ENCODE assay signal across 13 cellular contexts in genomic region chr1:212450331-212450881, GRCh38. TPM values are rescaled to one million over a fixed set of nuclear protein-coding genes. Genes with fewer than 3 reads are reported as not detected.
DNase-seq lines count a peak whose midpoint lies in the region; ATAC-seq, FAIRE-seq and TF ChIP-seq lines count a peak whose summit lies in the region.
"Had no signal": no experiment of that assay in that cellular context is flagged by ENCODE, and none has a peak within 500 bp of the region (broad histone marks: within the 10 kb centered on the region; RNA-seq: fewer than 3 reads in every experiment).

No MANE protein-coding gene starts in this region.

- no CpG with 5 or more reads among the region's 4 CpGs for WGBS in trophoblast cell (ENCODE audit: extremely low coverage, insufficient coverage, insufficient read length)

- no peak overlapping the region for H2AFZ ChIP-seq in trophoblast cell (ENCODE audit: insufficient read depth, low read length, poor library complexity)

- H3K79me2 ChIP-seq in trophoblast cell (ENCODE audit: control insufficient read depth, insufficient read depth, low read length, poor library complexity): no peaks in the 10 kb centered on the region

- H3K27me3 ChIP-seq in dorsolateral prefrontal cortex (no peaks in the 10 kb centered on the region), trophoblast cell (ENCODE audit: insufficient read depth, low read length) (no peaks in the 10 kb centered on the region)

- no peak overlapping the region for H3K14ac ChIP-seq in trophoblast cell (ENCODE audit: low read length)

- H3K4me3 ChIP-seq in dorsolateral prefrontal cortex (no peak overlapping the region), trophoblast cell (ENCODE audit: low read depth, low read length) (no peak overlapping the region)

- ATAC-seq in GM19324 (IDR thresholded peaks at IDR 0.05; ENCODE audit: low FRiP score, unreplicated experiment) (no peak), left colon (no peak)
- ATAC-seq: activated T-cell treated with anti-CD3 and anti-CD28 coated beads, Interleukin-2, amount 50 U/mL, for 72 hours had no signal

- no peak overlapping the region for H2BK120ac ChIP-seq in trophoblast cell (ENCODE audit: insufficient read depth, low read length, poor library complexity)

- no peak overlapping the region for H2BK5ac ChIP-seq in trophoblast cell (ENCODE audit: low read depth, low read length, poor library complexity)

- H3K36me3 ChIP-seq in trophoblast cell (ENCODE audit: control insufficient read depth in 1 of 2, insufficient read depth in 2 of 2, low read length in 2 of 2): no peaks in the 10 kb centered on the region

- H4K8ac ChIP-seq in trophoblast cell (ENCODE audit: low read depth, low read length): no peak overlapping the region

- H3K4me1 ChIP-seq in trophoblast cell (ENCODE audit: control insufficient read depth in 1 of 2, insufficient read depth in 2 of 2, low read length in 2 of 2): no peaks in the 10 kb centered on the region

- H3K9me3 ChIP-seq in trophoblast cell (ENCODE audit: insufficient read depth, low read depth, low read length): peaks cover 2% of the 10 kb centered on the region

- H4K12ac ChIP-seq in trophoblast cell (ENCODE audit: low read depth, low read length): no peak overlapping the region

- H4K91ac ChIP-seq in trophoblast cell (ENCODE audit: low read depth, low read length): no peak overlapping the region

- H2BK12ac ChIP-seq in trophoblast cell (ENCODE audit: low read length): no peak overlapping the region

- H3K27ac ChIP-seq in dorsolateral prefrontal cortex: peak overlapping the region; percentile 3 to 89 (median 78)
- H3K27ac ChIP-seq in trophoblast cell (ENCODE audit: low read depth, low read length): no peak overlapping the region

- intact Hi-C loops in dorsolateral prefrontal cortex (cut with DNase I): loop anchor here (5.0 to 10.0 kb wide), 3 partner anchors 38 to 766 kb away; partner anchors contain the start of gene PACC1 (in 1 of the 2)
- intact Hi-C loops in left colon (cut with DNase I, micrococcal nuclease): loop anchor here (10.0 kb wide), 2 partner anchors 76 to 396 kb away; no protein-coding TSS in a partner anchor

- peak overlapping the region; percentile 33 for H3K9ac ChIP-seq in trophoblast cell (ENCODE audit: low read length)

- H3K4me2 ChIP-seq in trophoblast cell (ENCODE audit: low read length): no peak overlapping the region

- peak; percentile 89 for FAIRE-seq in D721Med (lab: Jason Lieb, UNC)

- no peak overlapping the region for H3K4ac ChIP-seq in trophoblast cell (ENCODE audit: low read depth, low read length)

- H2AK5ac ChIP-seq in trophoblast cell (ENCODE audit: low read length): no peak overlapping the region

- no peak for TF ChIP-seq CTCF in D721Med (IDR thresholded peaks at IDR 0.05; ENCODE audit: insufficient read depth, missing control alignments)
- no peak for TF ChIP-seq CTCF in dorsolateral prefrontal cortex (IDR thresholded peaks at IDR 0.05 in 54 of 56, conservative IDR thresholded peaks at IDR 0.05 in 2 of 56; ENCODE audit: low read depth in 1 of 56, partially characterized antibody in 56 of 56)

- H3K18ac ChIP-seq in trophoblast cell (ENCODE audit: low read length): no peak overlapping the region

- no peak overlapping the region for H3K23ac ChIP-seq in trophoblast cell (ENCODE audit: low read length)

- H3K79me1 ChIP-seq in trophoblast cell (ENCODE audit: low read length): no peaks in the 10 kb centered on the region

- no peak for DNase-seq in D721Med (ENCODE audit: insufficient read length, low spot score)
- peak; percentile 52 to 94 for DNase-seq in NCI-H524 (lab: John Stamatoyannopoulos, UW)
- peak in 3 of 10 donors; percentile 25 to 38 (median 28) for DNase-seq in dorsolateral prefrontal cortex
- no peak for DNase-seq in trophoblast cell
- DNase-seq in NK-92 treated with Interleukin-12 subunit alpha and Interleukin-12 subunit beta, amount 100 ng/mL, for 24 hours (lab: John Stamatoyannopoulos, UW): no peak
- DNase-seq in SW480 (ENCODE audit: low spot score): no peak
- no peak for DNase-seq in left colon
- DNase-seq: activated CD4-positive, alpha-beta T cell treated with anti-CD3 and anti-CD28 coated beads for 1 hour; activated T-cell treated with anti-CD3 and anti-CD28 coated beads, Interleukin-2, amount 50 U/mL, for 72 hours; MV-4-11; stimulated activated CD4-positive, alpha-beta T cell treated with anti-CD3 and anti-CD28 coated beads, Interleukin-2, amount 100 ng/mL, for 48 hours; stimulated activated naive CD4-positive, alpha-beta T cell treated with Interleukin-2 at 50 U/mL for 16 hours had no signal

RNA-seq across cellular contexts. Expression of gene NENF, which starts 17.7 kb away (rescaled TPM):
- 100 to 1,000 TPM in 3 of 120 experiments, 10 to 100 TPM in 117; 43.3 to 144 (median 67.5) TPM for total RNA-seq in dorsolateral prefrontal cortex
- polyA plus RNA-seq in trophoblast cell (2013): 18.4 and 19.1 TPM in 2 replicates
- total RNA-seq in left colon: 10 to 100 TPM; 26.6 to 38.7 TPM

RNA-seq across cellular contexts. Expression of gene PACC1, which starts 35.7 kb away (rescaled TPM):
- total RNA-seq in dorsolateral prefrontal cortex: 10 to 100 TPM in 118 of 120 experiments, 1 to 10 TPM in 2; 6.9 to 82.7 (median 24.1) TPM
- 5.9 and 6.2 TPM in 2 replicates for polyA plus RNA-seq in trophoblast cell (2013)
- 1 to 10 TPM; 2.8 to 2.9 TPM for total RNA-seq in left colon

Comparison
In these comparisons a context has a peak if more than half of its experiments do, and no peak if none do; other contexts are left out.
1. DNase-seq: peak in NCI-H524 (2 of 2); none in D721Med (single experiment), trophoblast cell (0 of 2), NK-92 treated with Interleukin-12 subunit alpha and Interleukin-12 subunit beta, amount 100 ng/mL, for 24 hours (single experiment), SW480 (single experiment) and left colon (0 of 2).